In genomic region chr4:121541696-121542095, GRCh38 we compare ENCODE assay signal across 24 cellular contexts.
DNase-seq lines count a peak whose midpoint lies in the region; ATAC-seq and TF ChIP-seq lines count a peak whose summit lies in the region.
"Had no signal": no experiment of that assay in that cellular context is flagged by ENCODE, and none has a peak within 500 bp of the region (broad histone marks: within the 10 kb centered on the region; RNA-seq: fewer than 3 reads in every experiment).

No MANE protein-coding gene starts in this region.

- H3K4me1 ChIP-seq in mammary epithelial cell (ENCODE audit: insufficient read depth, low read length) (no peaks in the 10 kb centered on the region), foreskin keratinocyte (no peaks in the 10 kb centered on the region)
- H3K4me1 ChIP-seq: BLaER1 treated with 17β-estradiol and CSF1 and Interleukin-3, amounts not matched to agents 10 nM and 100 nM had no signal

- H4K20me1 ChIP-seq in mammary epithelial cell (ENCODE audit: insufficient read depth, low read length), result no peaks in the 10 kb centered on the region
- H4K20me1 ChIP-seq: BLaER1 treated with 17β-estradiol and CSF1 and Interleukin-3, amounts not matched to agents 10 nM and 100 nM had no signal

- no peak for TF ChIP-seq CTCF in mammary epithelial cell (conservative IDR thresholded peaks at IDR 0.05 in 1 of 2, IDR thresholded peaks at IDR 0.05 in 1 of 2; ENCODE audit: extremely low read depth in 1 of 2, insufficient read depth in 1 of 2, low read depth in 1 of 2, low read length in 2 of 2)
- TF ChIP-seq CTCF in MCF 10A (IDR thresholded peaks at IDR 0.05; ENCODE audit: unreplicated experiment), result no peak
- TF ChIP-seq CTCF in epithelial cell of esophagus (IDR thresholded peaks at IDR 0.05; ENCODE audit: insufficient read depth, low read depth, low read length, missing control alignments), result no peak
- no peak for TF ChIP-seq CTCF in foreskin keratinocyte (conservative IDR thresholded peaks at IDR 0.05)
- TF ChIP-seq CTCF in dorsolateral prefrontal cortex (IDR thresholded peaks at IDR 0.05 in 54 of 56, conservative IDR thresholded peaks at IDR 0.05 in 2 of 56; ENCODE audit: low read depth in 1 of 56, partially characterized antibody in 56 of 56), result no peak

- no peaks in the 10 kb centered on the region for H3K4me1 Mint-ChIP-seq in MCF 10A (ENCODE audit: insufficient read depth, unreplicated experiment)

- H3K9me3 ChIP-seq in mammary epithelial cell (replicated peaks; ENCODE audit: insufficient read depth, low read length), result no peaks in the 10 kb centered on the region

- no peaks in the 10 kb centered on the region for H3K36me3 ChIP-seq in mammary epithelial cell (ENCODE audit: insufficient read depth, low read length)
- H3K36me3 ChIP-seq: BLaER1 treated with 17β-estradiol and CSF1 and Interleukin-3, amounts not matched to agents 10 nM and 100 nM had no signal

- dilution Hi-C loops in mammary epithelial cell (cut with HindIII; ENCODE audit: low sequenced_read_pairs), result no loop called here

- H3K4me2 ChIP-seq in mammary epithelial cell (ENCODE audit: insufficient read depth, low read depth, low read length), result no peak overlapping the region
- H3K4me2 ChIP-seq: BLaER1 treated with 17β-estradiol and CSF1 and Interleukin-3, amounts not matched to agents 10 nM and 100 nM had no signal

- H3K79me2 ChIP-seq in mammary epithelial cell (ENCODE audit: insufficient read depth, low read length), result no peaks in the 10 kb centered on the region

- BruUV-seq in mammary epithelial cell (replicated peaks; lab: Mats Ljungman, UMichigan), result no TSS peak
- no TSS peak for BruUV-seq in MCF 10A (replicated peaks; lab: Mats Ljungman, UMichigan)

- H3K27ac Mint-ChIP-seq in MCF 10A (ENCODE audit: low read depth, unreplicated experiment), result no peak overlapping the region
- H3K27ac Mint-ChIP-seq: B cell; CD4-positive, alpha-beta T cell; CD8-positive, alpha-beta T cell had no signal

- no peak overlapping the region for H3K27ac ChIP-seq in mammary epithelial cell (ENCODE audit: insufficient read depth, low read depth, low read length)
- H3K27ac ChIP-seq in foreskin keratinocyte, result no peak overlapping the region
- H3K27ac ChIP-seq in dorsolateral prefrontal cortex, result no peak overlapping the region
- H3K27ac ChIP-seq: BLaER1 treated with 17β-estradiol and CSF1 and Interleukin-3, amounts not matched to agents 10 nM and 100 nM; C4-2B had no signal

- no peak overlapping the region for H3K9ac ChIP-seq in mammary epithelial cell (ENCODE audit: insufficient read depth, low read length)
- H3K9ac ChIP-seq: BLaER1 treated with 17β-estradiol and CSF1 and Interleukin-3, amounts not matched to agents 10 nM and 100 nM had no signal

- no peaks in the 10 kb centered on the region for H3K27me3 Mint-ChIP-seq in MCF 10A (ENCODE audit: insufficient read depth, unreplicated experiment)
- H3K27me3 Mint-ChIP-seq: B cell had no signal

- DNase-seq in mammary epithelial cell (peak; percentile 38), MCF 10A (ENCODE audit: unreplicated experiment) (no peak), amniotic epithelial cell (ENCODE audit: low read depth) (peak; percentile 30), epithelial cell of esophagus (ENCODE audit: low read depth) (peak; percentile 53), foreskin keratinocyte (peak; percentile 45 to 60), dorsolateral prefrontal cortex (no peak), COLO829 (ENCODE audit: low spot score) (no peak)
- DNase-seq: 8988T; ACHN; CD4-positive, alpha-beta T cell; CD8-positive, alpha-beta T cell; COR-L47; DMS 273 treated with DMSO at 0.1 percent for 48 hours; DMS153; DMS53; DMS79; DND-41; EL; GDM1 had no signal

- no peaks in the 10 kb centered on the region for H3K9me3 Mint-ChIP-seq in MCF 10A (ENCODE audit: unreplicated experiment)
- H3K9me3 Mint-ChIP-seq: CD8-positive, alpha-beta T cell had no signal

- H3K4me3 Mint-ChIP-seq in MCF 10A (ENCODE audit: unreplicated experiment), result no peak overlapping the region
- H3K4me3 Mint-ChIP-seq: B cell; CD4-positive, alpha-beta T cell; CD8-positive, alpha-beta T cell had no signal

- no peaks in the 10 kb centered on the region for H3K36me3 Mint-ChIP-seq in MCF 10A (ENCODE audit: insufficient read depth, unreplicated experiment)
- H3K36me3 Mint-ChIP-seq: CD8-positive, alpha-beta T cell had no signal

- intact Hi-C loops in mammary epithelial cell (cut with micrococcal nuclease) (no loop called here), MCF 10A (cut with micrococcal nuclease) (no loop called here), dorsolateral prefrontal cortex (cut with DNase I) (no loop called here)

- POLR2A ChIA-PET in MCF 10A (lab: Yijun Ruan, JAX), result interaction anchor here (0.6 kb wide), 1 partner anchor 135 kb away, joined by 4 read pairs; no protein-coding TSS in a partner anchor

- in situ Hi-C loops in mammary epithelial cell (cut with MboI; ENCODE audit: low sequenced_read_pairs in 2 of 2), result no loop called here

- ATAC-seq in foreskin keratinocyte (no peak), esophagus mucosa (no peak)
- ATAC-seq: CD8-positive, alpha-beta T cell; GM12878 had no signal

- H3K27me3 ChIP-seq in mammary epithelial cell (ENCODE audit: insufficient read depth, low read length) (no peaks in the 10 kb centered on the region), foreskin keratinocyte (no peaks in the 10 kb centered on the region), dorsolateral prefrontal cortex (peaks cover 0 to 4% (median 0%) of the 10 kb centered on the region in 45 donors)
- H3K27me3 ChIP-seq: BLaER1 treated with 17β-estradiol and CSF1 and Interleukin-3, amounts not matched to agents 10 nM and 100 nM had no signal

- no peak overlapping the region for H2AFZ ChIP-seq in mammary epithelial cell (ENCODE audit: low read depth, low read length)

- H3K4me3 ChIP-seq in mammary epithelial cell (replicated peaks in 1 of 3; ENCODE audit: insufficient read depth in 1 of 3, low read depth in 2 of 3, low read length in 3 of 3) (no peak overlapping the region), epithelial cell of esophagus (ENCODE audit: low read length) (no peak overlapping the region), dorsolateral prefrontal cortex (no peak overlapping the region)
- H3K4me3 ChIP-seq: BLaER1 treated with 17β-estradiol and CSF1 and Interleukin-3, amounts not matched to agents 10 nM and 100 nM; GM12878 had no signal

- CTCF ChIA-PET in mammary epithelial cell (lab: Charles Lee; ENCODE audit: low non-redundant PET), result no interaction called here
- CTCF ChIA-PET in MCF 10A (lab: Yijun Ruan, JAX), result interaction anchor here (0.6 to 2.1 kb wide), 4 partner anchors 22 to 114 kb away, joined by 3 to 8 read pairs (median 5); no protein-coding TSS in a partner anchor

- 8% methylated on average over 2 of the region's 2 CpGs for WGBS in mammary epithelial cell (ENCODE audit: low coverage, missing lambda C conversion rate)

Comparison
In these comparisons a context has a peak if more than half of its experiments do, and no peak if none do; other contexts are left out.
1. DNase-seq: peak in mammary epithelial cell (single experiment), amniotic epithelial cell (single experiment), epithelial cell of esophagus (single experiment) and foreskin keratinocyte (2 of 2); none in MCF 10A (single experiment), dorsolateral prefrontal cortex (0 of 10) and COLO829 (single experiment).